8 cellular contexts compared by ENCODE assay signal in the genomic region with DNA sequence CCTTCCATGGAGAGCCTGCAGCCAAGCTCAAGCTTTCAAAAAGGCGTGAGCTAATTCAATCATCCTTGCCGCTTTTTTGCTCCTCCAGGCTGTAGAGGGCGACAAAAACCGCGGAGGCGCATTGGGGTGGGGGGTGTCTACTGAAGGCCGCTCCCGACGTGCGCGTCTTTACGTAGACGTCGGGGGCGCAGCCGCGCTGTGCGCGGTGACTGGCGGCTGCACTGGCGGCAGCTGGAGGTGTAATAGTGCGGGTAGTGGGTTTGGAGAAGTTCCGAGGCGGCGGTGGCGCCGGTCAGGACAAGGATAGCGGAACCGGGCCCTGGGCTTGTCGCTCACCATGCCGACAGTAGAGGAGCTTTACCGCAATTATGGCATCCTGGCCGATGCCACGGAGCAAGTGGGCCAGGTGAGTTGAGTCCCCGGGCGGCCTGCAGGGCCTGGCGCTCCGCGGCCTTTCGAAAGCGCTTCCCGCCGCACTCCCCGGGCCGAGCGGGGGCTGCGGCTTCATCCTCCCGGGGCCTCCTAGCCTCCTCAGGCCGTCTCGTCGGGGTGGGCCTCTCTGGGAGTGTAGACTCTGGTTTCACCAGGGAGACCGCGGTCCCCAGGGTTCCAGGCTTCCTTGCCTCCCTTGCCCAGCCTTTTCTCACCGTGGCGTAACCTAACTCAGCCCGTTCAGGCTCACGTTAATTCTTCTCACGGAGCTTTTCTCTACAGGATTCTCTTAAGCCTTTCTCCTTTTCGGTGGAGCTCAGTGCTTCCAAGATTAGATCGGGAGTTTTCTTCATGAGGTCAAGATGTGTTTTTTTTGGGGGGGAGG. TPM values are rescaled to one million over a fixed set of nuclear protein-coding genes. Genes with fewer than 3 reads are reported as not detected.
DNase-seq lines count a peak whose midpoint lies in the region; ATAC-seq and TF ChIP-seq lines count a peak whose summit lies in the region.

A gene (plus strand): TSS at position 206 of the 817 bp plus-strand sequence. CDS start 132 bp downstream, at position 338.

- H3K9me2 ChIP-seq in hepatocyte (replicated peaks; ENCODE audit: insufficient read depth): no peaks in the 10 kb centered on the region

- DNase-seq in NCI-H2029 treated with DMSO at 0.1 percent for 48 hours (lab: John Stamatoyannopoulos, UW): peak; percentile 77
- peak; percentile 85 for DNase-seq in T-helper 9 cell
- DNase-seq in astrocyte of the cerebellum (ENCODE audit: low read depth): peak; percentile 85
- peak; percentile 97 for DNase-seq in hepatocyte (ENCODE audit: low spot score)
- DNase-seq in renal cortical epithelial cell (ENCODE audit: low read depth): peak; percentile 87
- DNase-seq in cortex of kidney (lab: John Stamatoyannopoulos, UW): no peak

- in situ Hi-C loops in astrocyte of the cerebellum (cut with HindIII; ENCODE audit: low sequenced_read_pairs): no loop called here

- under 1% methylated on average over 60 of the region's 60 CpGs for WGBS in hepatocyte (ENCODE audit: low lambda C conversion rate, missing lambda C conversion rate)

- peak within 1 kb of the TSS; percentile 92 for H2AFZ ChIP-seq in hepatocyte

- peak within 1 kb of the TSS; percentile 82 for H3K4me2 ChIP-seq in hepatocyte

- TF ChIP-seq CTCF in astrocyte of the cerebellum (IDR thresholded peaks at IDR 0.05; ENCODE audit: low read depth, low read length, missing control alignments): peak; percentile 84
- peak; percentile 94 for TF ChIP-seq CTCF in hepatocyte (IDR thresholded peaks at IDR 0.05; ENCODE audit: poor library complexity)

- peaks cover 44% of the 10 kb centered on the region for H4K20me1 ChIP-seq in hepatocyte (ENCODE audit: insufficient read depth, poor library complexity, severe bottlenecking)

- no peaks in the 10 kb centered on the region for H3K9me3 ChIP-seq in hepatocyte (ENCODE audit: low read depth)

- H3K36me3 ChIP-seq in hepatocyte (replicated peaks; ENCODE audit: insufficient read depth, low read depth): no peaks in the 10 kb centered on the region

- H3K79me2 ChIP-seq in hepatocyte: peaks cover 51% of the 10 kb centered on the region

- peak within 1 kb of the TSS; percentile 90 for H3K27ac ChIP-seq in hepatocyte

- H3K4me1 ChIP-seq in hepatocyte (ENCODE audit: insufficient read depth): peaks cover 4% of the 10 kb centered on the region

- H3K27me3 ChIP-seq in hepatocyte: no peaks in the 10 kb centered on the region

- H3K4me3 ChIP-seq in astrocyte of the cerebellum (ENCODE audit: low read depth, low read length) (peak within 1 kb of the TSS; percentile 92), hepatocyte (peak within 1 kb of the TSS; percentile 51)

- ATAC-seq in GM18508 (IDR thresholded peaks at IDR 0.05; ENCODE audit: insufficient read depth, unreplicated experiment) (peak; percentile 92), HG03025 (IDR thresholded peaks at IDR 0.05; ENCODE audit: low FRiP score, unreplicated experiment) (peak; percentile 99)

RNA-seq across cellular contexts. Expression of the gene that starts here (rescaled TPM):
- total RNA-seq in hepatocyte: 86.9 and 107 TPM in 2 replicates
- 40.0 and 44.8 TPM in 2 replicates for polyA plus RNA-seq in hepatocyte
- 109 and 151 TPM in 2 replicates for total RNA-seq in renal cortical epithelial cell
